Comparison of ENCODE assay signal across 24 cellular contexts in genomic region chr5:78655731-78656130, GRCh38.
"Had no signal": no experiment of that assay in that cellular context is flagged by ENCODE, and none has a peak within 500 bp of the region (broad histone marks: within the 10 kb centered on the region; RNA-seq: fewer than 3 reads in every experiment).

No MANE protein-coding gene starts in this region.

- FAIRE-seq: small intestine had no signal

- H3K27ac Mint-ChIP-seq: naive thymus-derived CD8-positive, alpha-beta T cell; nephron; neural progenitor cell; stimulated activated effector memory CD8-positive, alpha-beta T cell treated with anti-CD3 and anti-CD28 coated beads, Interleukin-12 subunit alpha, Interleukin-12 subunit beta, amount 100 ng/mL, for 72 hours; stimulated activated naive CD8-positive, alpha-beta T cell treated with anti-CD3 and anti-CD28 coated beads, Interleukin-15, Interleukin-2, amounts not matched to agents 100 ng/mL and 50 ng/mL, for 24 hours had no signal

- H3K27ac ChIP-seq: hepatocyte, lower lobe of right lung, neural progenitor cell, neutrophil, parathyroid adenoma, sigmoid colon, spleen, transverse colon, upper lobe of left lung, vagina had no signal

- H3K4me1 Mint-ChIP-seq: naive thymus-derived CD8-positive, alpha-beta T cell; neural progenitor cell; stimulated activated effector memory CD8-positive, alpha-beta T cell treated with anti-CD3 and anti-CD28 coated beads, Interleukin-12 subunit alpha, Interleukin-12 subunit beta, amount 100 ng/mL, for 72 hours had no signal

- H3K9me3 ChIP-seq: heart right ventricle, lower lobe of right lung, neutrophil, sigmoid colon, spleen, transverse colon, upper lobe of left lung, vagina had no signal

- H3K27me3 ChIP-seq: heart right ventricle, hepatocyte, neural progenitor cell, sigmoid colon, spleen, transverse colon, upper lobe of left lung, vagina had no signal

- H3K9me3 Mint-ChIP-seq: naive thymus-derived CD8-positive, alpha-beta T cell; nephron; neural progenitor cell; stimulated activated effector memory CD8-positive, alpha-beta T cell treated with anti-CD3 and anti-CD28 coated beads, Interleukin-12 subunit alpha, Interleukin-12 subunit beta, amount 100 ng/mL, for 72 hours; stimulated activated naive CD8-positive, alpha-beta T cell treated with anti-CD3 and anti-CD28 coated beads, Interleukin-15, Interleukin-2, amounts not matched to agents 100 ng/mL and 50 ng/mL, for 24 hours had no signal

- DNase-seq: heart right ventricle; islet precursor cell; lower lobe of right lung; mammary epithelial cell; mesenchymal stem cell; naive thymus-derived CD8-positive, alpha-beta T cell; occipital lobe; right cardiac atrium; sigmoid colon; small intestine; spleen; stimulated activated CD4-positive, alpha-beta T cell treated with anti-CD3 and anti-CD28 coated beads, Interleukin-4, amount 100 ng/mL, for 24 hours; stimulated activated naive CD4-positive, alpha-beta T cell; transverse colon; upper lobe of left lung had no signal

- H3K4me1 ChIP-seq: neural progenitor cell, spleen had no signal

- H3K4me3 ChIP-seq: heart right ventricle, hepatocyte, lower lobe of right lung, neural progenitor cell, sigmoid colon, spleen, transverse colon, upper lobe of left lung, vagina had no signal

- H3K36me3 ChIP-seq: heart right ventricle, lower lobe of right lung, neural progenitor cell, neutrophil, sigmoid colon, spleen, transverse colon, upper lobe of left lung, vagina had no signal

- ATAC-seq: left lobe of liver; lower lobe of right lung; naive thymus-derived CD8-positive, alpha-beta T cell; stimulated activated effector memory CD8-positive, alpha-beta T cell treated with anti-CD3 and anti-CD28 coated beads, Interleukin-12 subunit alpha, Interleukin-12 subunit beta, amount 100 ng/mL, for 72 hours had no signal

- H3K4me3 Mint-ChIP-seq: naive thymus-derived CD8-positive, alpha-beta T cell; nephron; neural progenitor cell; stimulated activated effector memory CD8-positive, alpha-beta T cell treated with anti-CD3 and anti-CD28 coated beads, Interleukin-12 subunit alpha, Interleukin-12 subunit beta, amount 100 ng/mL, for 72 hours; stimulated activated naive CD8-positive, alpha-beta T cell treated with anti-CD3 and anti-CD28 coated beads, Interleukin-15, Interleukin-2, amounts not matched to agents 100 ng/mL and 50 ng/mL, for 24 hours had no signal

- H3K36me3 Mint-ChIP-seq: naive thymus-derived CD8-positive, alpha-beta T cell; neural progenitor cell; stimulated activated effector memory CD8-positive, alpha-beta T cell treated with anti-CD3 and anti-CD28 coated beads, Interleukin-12 subunit alpha, Interleukin-12 subunit beta, amount 100 ng/mL, for 72 hours had no signal
